Comparison of ENCODE assay signal across 18 cellular contexts in the genomic region with DNA sequence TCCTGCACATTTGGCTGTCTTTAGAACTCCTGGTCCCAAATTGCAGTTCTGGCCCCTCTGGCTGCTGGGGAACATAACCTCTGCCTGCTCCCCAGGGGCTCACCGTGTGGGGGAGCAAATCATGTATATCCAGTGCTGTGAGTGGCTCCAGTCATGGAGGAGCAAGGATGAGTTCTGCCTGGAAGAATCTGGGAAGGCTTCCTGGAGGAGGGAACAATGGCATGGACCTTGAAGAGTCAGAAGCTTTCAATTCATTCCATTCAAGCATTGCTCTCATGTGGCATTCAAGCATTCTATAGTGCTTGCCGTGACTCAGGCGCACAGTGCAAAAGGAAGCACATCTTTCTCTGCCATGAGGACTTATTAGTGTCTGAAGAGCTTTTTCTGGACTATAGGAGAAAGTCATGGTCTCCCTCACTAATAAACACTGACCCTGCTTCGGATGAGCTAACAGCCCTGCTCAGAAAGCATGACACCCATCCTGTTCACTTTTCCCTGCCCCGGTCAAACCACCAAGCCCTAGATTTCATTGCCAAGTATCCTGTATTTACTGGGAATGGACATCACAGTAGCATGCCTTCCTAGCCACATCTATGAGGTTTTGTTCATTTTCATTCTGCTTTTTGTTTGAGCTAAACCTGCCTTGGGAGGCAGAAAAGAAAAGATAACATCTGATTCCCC. TPM values are rescaled to one million over a fixed set of nuclear protein-coding genes. Genes with fewer than 3 reads are reported as not detected.
DNase-seq lines count a peak whose midpoint lies in the region; FAIRE-seq and TF ChIP-seq lines count a peak whose summit lies in the region.
"Had no signal": no experiment of that assay in that cellular context is flagged by ENCODE, and none has a peak within 500 bp of the region (broad histone marks: within the 10 kb centered on the region; RNA-seq: fewer than 3 reads in every experiment).

No MANE protein-coding gene starts in this region.

- no peak for FAIRE-seq in endothelial cell of umbilical vein (lab: Jason Lieb, UNC)

- DNase-seq in activated effector memory CD4-positive, alpha-beta T cell treated with anti-CD3 and anti-CD28 coated beads, Interleukin-2, amount 50 U/mL, for 16 hours = peak; percentile 33
- DNase-seq in activated effector memory CD4-positive, alpha-beta T cell treated with Interleukin-2 at 50 U/mL for 16 hours = no peak
- DNase-seq in endothelial cell of umbilical vein (ENCODE audit: low read depth, low spot score) (peak; percentile 6), lung microvascular endothelial cell (ENCODE audit: low read depth in 2 of 2) (peak; percentile 49 to 54), thyroid gland (no peak), cerebellum (ENCODE audit: low spot score) (no peak), NCI-H1694 (lab: John Stamatoyannopoulos, UW) (no peak), RPMI8226 (no peak)
- DNase-seq: activated CD4-positive, alpha-beta T cell treated with anti-CD3 and anti-CD28 coated beads for 48 hours; activated T-cell treated with anti-CD3 and anti-CD28 coated beads for 4 hours; HCEC 1CT; Karpas-422; mesendoderm; NCI-H1417 treated with DMSO at 0.1 percent for 48 hours; NCI-H2227 treated with DMSO at 0.1 percent for 48 hours had no signal

- H3K4me3 ChIP-seq in endothelial cell of umbilical vein (replicated peaks in 1 of 3; ENCODE audit: insufficient read depth in 1 of 3, low read depth in 1 of 3, low read length in 3 of 3) = no peak overlapping the region
- no peak overlapping the region for H3K4me3 ChIP-seq in thyroid gland (replicated peaks in 1 of 3)
- H3K4me3 ChIP-seq: skin epidermis had no signal

- H3K9me3 ChIP-seq in endothelial cell of umbilical vein (replicated peaks; ENCODE audit: control insufficient read depth, insufficient read depth, low read length) (no peaks in the 10 kb centered on the region), thyroid gland (no peaks in the 10 kb centered on the region)

- H3K9me1 ChIP-seq in endothelial cell of umbilical vein (replicated peaks; ENCODE audit: control insufficient read depth, extremely low read depth, insufficient read depth, low read length) = no peaks in the 10 kb centered on the region

- H3K4me1 ChIP-seq in endothelial cell of umbilical vein (ENCODE audit: control insufficient read depth, extremely low read depth, insufficient read depth, low read length) = peaks cover 19% of the 10 kb centered on the region
- peaks cover 0 to 19% of the 10 kb centered on the region in 2 donors for H3K4me1 ChIP-seq in thyroid gland

- H3K9ac ChIP-seq in endothelial cell of umbilical vein (replicated peaks; ENCODE audit: extremely low read depth, insufficient read depth, low read length) = no peak overlapping the region

- intact Hi-C loops in endothelial cell of umbilical vein (cut with micrococcal nuclease) = loop anchor here (10.0 kb wide), 1 partner anchor 1059 kb away; no protein-coding TSS in a partner anchor
- intact Hi-C loops in thyroid gland (cut with DNase I) = no loop called here

- TF ChIP-seq CTCF in endothelial cell of umbilical vein (IDR thresholded peaks at IDR 0.05; ENCODE audit: extremely low read depth in 1 of 2, insufficient read depth in 1 of 2, low read depth in 1 of 2, low read length in 2 of 2) (no peak), thyroid gland (IDR thresholded peaks at IDR 0.05) (no peak)

- POLR2A ChIA-PET in endothelial cell of umbilical vein (lab: Charles Lee) = no interaction called here

- no peak overlapping the region for H3K4me2 ChIP-seq in endothelial cell of umbilical vein (ENCODE audit: insufficient read depth, low read length)

- dilution Hi-C loops in endothelial cell of umbilical vein (cut with MboI; ENCODE audit: extremely low pct_ligation_motif_present, low sequenced_read_pairs) = no loop called here

- no peaks in the 10 kb centered on the region for H3K36me3 ChIP-seq in endothelial cell of umbilical vein (ENCODE audit: control insufficient read depth in 2 of 2, extremely low read depth in 1 of 2, insufficient read depth in 2 of 2, low read length in 2 of 2)
- no peaks in the 10 kb centered on the region for H3K36me3 ChIP-seq in thyroid gland

- BruUV-seq in endothelial cell of umbilical vein (replicated peaks; lab: Mats Ljungman, UMichigan) = no TSS peak

- TF ChIP-seq POLR2A in endothelial cell of umbilical vein (IDR thresholded peaks at IDR 0.05; ENCODE audit: low read depth, low read length) (no peak), thyroid gland (IDR thresholded peaks at IDR 0.05) (no peak)

- H3K79me2 ChIP-seq in endothelial cell of umbilical vein (ENCODE audit: control insufficient read depth, insufficient read depth, low read length) = no peaks in the 10 kb centered on the region

- H3K27me3 ChIP-seq in endothelial cell of umbilical vein (ENCODE audit: control insufficient read depth in 2 of 2, insufficient read depth in 2 of 2, low read length in 2 of 2) (no peaks in the 10 kb centered on the region), thyroid gland (no peaks in the 10 kb centered on the region)

- CTCF ChIA-PET in endothelial cell of umbilical vein (lab: Charles Lee) = interaction anchor here (1.0 to 6.1 kb wide), 6 partner anchors 11 to 85 kb away, joined by 3 to 67 read pairs (median 8); a partner anchor contains a TSS

- H2AFZ ChIP-seq in endothelial cell of umbilical vein (ENCODE audit: low read depth, low read length) = no peak overlapping the region

- H3K27ac ChIP-seq in endothelial cell of umbilical vein (ENCODE audit: insufficient read depth, low read depth, low read length) (no peak overlapping the region), thyroid gland (peak overlapping the region; percentile 37 to 70 (median 49))
- H3K27ac ChIP-seq: 22Rv1, HL-60 had no signal

- H4K20me1 ChIP-seq in endothelial cell of umbilical vein (replicated peaks; ENCODE audit: control insufficient read depth, extremely low read depth, insufficient read depth, low read length) = no peaks in the 10 kb centered on the region

- 69 to 74% methylated on average over 5 of the region's 5 CpGs for WGBS in thyroid gland, 2 donors

TF ChIP-seq in endothelial cell of umbilical vein, 7 proteins besides CTCF, POLR2A, EP300 and RAD21 (continues in another document):
- TF ChIP-seq MYC (IDR thresholded peaks at IDR 0.05; ENCODE audit: low read depth, low read length) = no peak
- no peak for TF ChIP-seq EZH2 (IDR thresholded peaks at IDR 0.05; ENCODE audit: borderline replicate concordance, low read depth, low read length, severe bottlenecking)
- TF ChIP-seq GATA2 (IDR thresholded peaks at IDR 0.05; ENCODE audit: insufficient read depth, insufficient read length, low read depth, low read length) = no peak
- TF ChIP-seq JUN (IDR thresholded peaks at IDR 0.05; ENCODE audit: borderline replicate concordance, insufficient read depth, insufficient read length, low read depth) = no peak
- no peak for TF ChIP-seq FOS (IDR thresholded peaks at IDR 0.05; ENCODE audit: borderline replicate concordance, insufficient read depth, low read length)

RNA-seq across cellular contexts. Expression of a gene that starts 3.5 kb away (rescaled TPM):
- total RNA-seq in endothelial cell of umbilical vein (72.0 and 126 TPM in 2 replicates), lung microvascular endothelial cell (7.9 and 78.0 TPM in 2 replicates), thyroid gland (100 to 1,000 TPM in 2 of 4 donors, 10 to 100 TPM in 2; 40.8 to 111 (median 81.3) TPM), cerebellum (5.6 TPM)
- 1,265 and 1,831 TPM in 2 replicates for polyA plus RNA-seq in endothelial cell of umbilical vein
- 583 and 646 TPM in 2 replicates for polyA plus RNA-seq in endothelial cell of umbilical vein (2011; cell fraction: cytosol; rRNA removed)
- polyA plus RNA-seq in endothelial cell of umbilical vein (2011; cell fraction: nucleus; rRNA removed) = 152 and 165 TPM in 2 replicates
- polyA plus RNA-seq in endothelial cell of umbilical vein (2012) = 188 and 262 TPM in 2 replicates
- 158 and 177 TPM in 2 replicates for polyA minus RNA-seq in endothelial cell of umbilical vein
- polyA minus RNA-seq in endothelial cell of umbilical vein (2011; cell fraction: cytosol; rRNA and poly(A)+ RNA removed) = 14.8 TPM
- polyA minus RNA-seq in endothelial cell of umbilical vein (2011; cell fraction: nucleus; rRNA and poly(A)+ RNA removed) = 17.9 and 22.7 TPM in 2 replicates

RNA-seq across cellular contexts. Expression of a gene that starts 15.4 kb away (rescaled TPM):
- total RNA-seq in endothelial cell of umbilical vein = 11.0 and 28.7 TPM in 2 replicates
- 82.9 and 93.9 TPM in 2 replicates for polyA plus RNA-seq in endothelial cell of umbilical vein
- polyA plus RNA-seq in endothelial cell of umbilical vein (2011; cell fraction: cytosol; rRNA removed) = 38.2 and 42.4 TPM in 2 replicates
- polyA plus RNA-seq in endothelial cell of umbilical vein (2011; cell fraction: nucleus; rRNA removed) = 11.3 and 14.6 TPM in 2 replicates
- 51.7 and 60.2 TPM in 2 replicates for polyA plus RNA-seq in endothelial cell of umbilical vein (2012)
- 8.5 and 15.9 TPM in 2 replicates for polyA minus RNA-seq in endothelial cell of umbilical vein
- polyA minus RNA-seq in endothelial cell of umbilical vein (2011; cell fraction: cytosol; rRNA and poly(A)+ RNA removed) = 15.6 TPM
- polyA minus RNA-seq in endothelial cell of umbilical vein (2011; cell fraction: nucleus; rRNA and poly(A)+ RNA removed) = 2.3 and 3.8 TPM in 2 replicates
- 9.3 and 15.0 TPM in 2 replicates for total RNA-seq in lung microvascular endothelial cell
- 10 to 100 TPM in 2 of 4 donors, 1 to 10 TPM in 2; 7.8 to 97.8 (median 23.1) TPM for total RNA-seq in thyroid gland
- total RNA-seq in cerebellum = 11.5 TPM

RNA-seq across cellular contexts. Expression of a gene that starts 32.9 kb away (rescaled TPM):
- 31.1 and 31.8 TPM in 2 replicates for total RNA-seq in endothelial cell of umbilical vein
- 32.9 and 38.1 TPM in 2 replicates for polyA plus RNA-seq in endothelial cell of umbilical vein
- polyA plus RNA-seq in endothelial cell of umbilical vein (2011; cell fraction: cytosol; rRNA removed) = 28.3 and 28.8 TPM in 2 replicates
- 23.2 and 26.8 TPM in 2 replicates for polyA plus RNA-seq in endothelial cell of umbilical vein (2011; cell fraction: nucleus; rRNA removed)
- 12.9 and 14.3 TPM in 2 replicates for polyA plus RNA-seq in endothelial cell of umbilical vein (2012)
- polyA minus RNA-seq in endothelial cell of umbilical vein = 9.7 and 13.9 TPM in 2 replicates
- polyA minus RNA-seq in endothelial cell of umbilical vein (2011; cell fraction: cytosol; rRNA and poly(A)+ RNA removed) = 5.0 TPM
- 6.0 and 7.1 TPM in 2 replicates for polyA minus RNA-seq in endothelial cell of umbilical vein (2011; cell fraction: nucleus; rRNA and poly(A)+ RNA removed)
- 8.3 and 14.2 TPM in 2 replicates for total RNA-seq in lung microvascular endothelial cell
- total RNA-seq in thyroid gland = 10 to 100 TPM in 2 of 4 donors, 1 to 10 TPM in 2; 3.4 to 21.3 (median 10.2) TPM
- total RNA-seq in cerebellum = 16.6 TPM

RNA-seq across cellular contexts. Expression of a gene that starts 33.0 kb away (rescaled TPM):
- 132 and 141 TPM in 2 replicates for total RNA-seq in endothelial cell of umbilical vein
- 86.7 and 88.3 TPM in 2 replicates for polyA plus RNA-seq in endothelial cell of umbilical vein
- 111 and 132 TPM in 2 replicates for polyA plus RNA-seq in endothelial cell of umbilical vein (2011; cell fraction: cytosol; rRNA removed)
- 157 and 197 TPM in 2 replicates for polyA plus RNA-seq in endothelial cell of umbilical vein (2011; cell fraction: nucleus; rRNA removed)
- 98.6 and 133 TPM in 2 replicates for polyA plus RNA-seq in endothelial cell of umbilical vein (2012)
- polyA minus RNA-seq in endothelial cell of umbilical vein = 89.8 and 103 TPM in 2 replicates
- polyA minus RNA-seq in endothelial cell of umbilical vein (2011; cell fraction: cytosol; rRNA and poly(A)+ RNA removed) = 80.2 TPM
- polyA minus RNA-seq in endothelial cell of umbilical vein (2011; cell fraction: nucleus; rRNA and poly(A)+ RNA removed) = 32.3 and 46.5 TPM in 2 replicates
- 53.8 and 79.8 TPM in 2 replicates for total RNA-seq in lung microvascular endothelial cell
- total RNA-seq in thyroid gland = 100 to 1,000 TPM; 139 to 209 (median 193) TPM
- 59.0 TPM for total RNA-seq in cerebellum

Comparison
In these comparisons a context has a peak if more than half of its experiments do, and no peak if none do; other contexts are left out.
1. DNase-seq: peak in activated effector memory CD4-positive, alpha-beta T cell treated with anti-CD3 and anti-CD28 coated beads, Interleukin-2, amount 50 U/mL, for 16 hours (single experiment), endothelial cell of umbilical vein (single experiment) and lung microvascular endothelial cell (2 of 2); none in activated effector memory CD4-positive, alpha-beta T cell treated with Interleukin-2 at 50 U/mL for 16 hours (single experiment), thyroid gland (0 of 2), cerebellum (single experiment), NCI-H1694 (single experiment) and RPMI8226 (single experiment).